In the genomic region with DNA sequence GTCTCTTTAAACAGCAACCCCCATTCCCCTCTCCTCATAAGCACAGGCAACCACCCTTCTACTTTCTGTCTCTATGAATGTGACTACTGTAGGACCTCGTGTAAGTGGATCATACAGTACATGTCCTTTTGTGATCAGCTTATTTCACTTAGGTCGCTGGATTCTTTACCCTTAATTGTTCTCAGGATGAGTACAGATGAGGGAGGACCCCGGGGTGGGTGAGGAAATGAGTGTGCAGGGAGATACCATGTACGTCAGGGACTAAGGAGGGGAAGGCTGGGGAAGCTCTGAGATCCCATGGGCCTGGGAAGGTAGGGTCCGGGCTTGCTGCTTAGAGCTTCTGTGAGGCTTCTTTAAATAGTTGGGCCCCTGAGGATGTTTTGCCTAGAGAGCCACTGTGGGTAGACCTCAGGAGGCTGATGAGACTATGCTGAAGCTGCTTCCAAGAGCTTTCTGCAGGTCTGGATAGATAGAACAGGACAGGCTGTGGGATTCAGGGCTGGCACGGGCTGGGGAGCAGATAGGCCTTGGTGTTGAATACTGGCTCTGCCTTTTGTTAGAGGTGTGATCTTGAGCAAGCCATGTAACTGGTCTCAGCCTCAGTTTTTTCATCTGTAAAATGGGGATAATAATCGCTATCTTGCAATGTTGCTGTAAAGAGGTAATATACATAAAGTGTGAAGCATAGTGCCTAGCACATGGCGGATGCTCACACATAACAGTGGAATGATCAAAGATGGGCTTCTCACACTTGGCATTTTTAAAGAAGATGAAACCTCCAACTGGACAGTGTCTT, we compare ENCODE assay signal across 25 cellular contexts.
DNase-seq lines count a peak whose midpoint lies in the region; ATAC-seq and TF ChIP-seq lines count a peak whose summit lies in the region.
"Had no signal": no experiment of that assay in that cellular context is flagged by ENCODE, and none has a peak within 500 bp of the region (broad histone marks: within the 10 kb centered on the region; RNA-seq: fewer than 3 reads in every experiment).

No MANE protein-coding gene starts in this region.

- ATAC-seq in HG02884 (IDR thresholded peaks at IDR 0.05; ENCODE audit: unreplicated experiment): peak; percentile 60
- ATAC-seq: activated T-helper 17 cell treated with anti-CD3 and anti-CD28 coated beads, Interleukin-2, amount 50 U/mL, for 72 hours; foreskin keratinocyte; left lung; naive thymus-derived CD8-positive, alpha-beta T cell had no signal

- DNase-seq in GM10266 (ENCODE audit: extremely low spot score): peak; percentile 44
- peak; percentile 13 for DNase-seq in GM19238 (ENCODE audit: insufficient read length, low spot score)
- peak; percentile 49 for DNase-seq in fibroblast of pulmonary artery (ENCODE audit: low read depth)
- no peak for DNase-seq in glomerular visceral epithelial cell (ENCODE audit: extremely low spot score)
- DNase-seq in G401 (ENCODE audit: low spot score): no peak
- no peak for DNase-seq in Kasumi-1 (lab: John Stamatoyannopoulos, UW)
- DNase-seq in RKO (ENCODE audit: low spot score): no peak
- DNase-seq: activated naive CD8-positive, alpha-beta T cell treated with anti-CD3 and anti-CD28 coated beads, Interleukin-2, amount 10 ng/mL, durations not matched to agents 7 days and 5 days; effector CD4-positive, alpha-beta T cell; foreskin keratinocyte; H7; immature natural killer cell; IMR-90; left lung; MG63; naive thymus-derived CD8-positive, alpha-beta T cell; NCI-H1436; NCI-H510A; PC-9; SIG-M5 had no signal

- in situ Hi-C loops in G401 (cut with HindIII; ENCODE audit: low sequenced_read_pairs): no loop called here

- no peak overlapping the region for H3K4me3 ChIP-seq in fibroblast of pulmonary artery (replicated peaks; ENCODE audit: low read depth, low read length)
- H3K4me3 ChIP-seq: hepatocyte, left lung, MG63, PC-9, sigmoid colon, suprapubic skin had no signal

- no peak for TF ChIP-seq CTCF in GM10266 (IDR thresholded peaks at IDR 0.05; ENCODE audit: control insufficient read depth, insufficient read depth, low read depth, missing control alignments)
- no peak for TF ChIP-seq CTCF in fibroblast of pulmonary artery (IDR thresholded peaks at IDR 0.05; ENCODE audit: low read length, missing control alignments)

Comparison
In these comparisons a context has a peak if more than half of its experiments do, and no peak if none do; other contexts are left out.
1. DNase-seq: peak in GM10266 (single experiment), GM19238 (single experiment) and fibroblast of pulmonary artery (single experiment); none in glomerular visceral epithelial cell (single experiment), G401 (single experiment), Kasumi-1 (0 of 2) and RKO (single experiment).